ENCODE assay signal across 8 cellular contexts in genomic region chr12:9869307-9870161, GRCh38. TPM values are rescaled to one million over a fixed set of nuclear protein-coding genes. Genes with fewer than 3 reads are reported as not detected.
A peak's percentile ranks its signal among the peaks of the same experiment; 100 is the strongest.
DNase-seq lines count a peak whose midpoint lies in the region; ATAC-seq and TF ChIP-seq lines count a peak whose summit lies in the region.

Gene CLEC2B (minus strand): TSS chr12:9869354.

- H3K27me3 ChIP-seq in layer of hippocampus (ENCODE audit: control insufficient read depth, insufficient read depth, low read length), result no peaks in the 10 kb centered on the region

- no peaks in the 10 kb centered on the region for H3K27me3 Mint-ChIP-seq in brain
- no peaks in the 10 kb centered on the region for H3K27me3 Mint-ChIP-seq in stimulated activated naive CD8-positive, alpha-beta T cell treated with anti-CD3 and anti-CD28 coated beads, Interleukin-15, Interleukin-2, amounts not matched to agents 100 ng/mL and 50 ng/mL, for 24 hours

- peak; percentile 81 for DNase-seq in CD1c-positive myeloid dendritic cell (ENCODE audit: extremely low spot score)
- DNase-seq in NOMO-1 treated with DMSO at 0.1 percent for 48 hours (lab: John Stamatoyannopoulos, UW; ENCODE audit: unreplicated experiment), result peak; percentile 75
- DNase-seq in NCI-H345 treated with DMSO at 0.1 percent for 48 hours (lab: John Stamatoyannopoulos, UW; ENCODE audit: unreplicated experiment), result no peak

- H3K27ac ChIP-seq in layer of hippocampus (ENCODE audit: low read depth, low read length), result peak within 1 kb of the TSS; percentile 59

- H3K4me3 Mint-ChIP-seq in brain, result peak within 1 kb of the TSS; percentile 18 to 84 (median 71)
- H3K4me3 Mint-ChIP-seq in stimulated activated naive CD8-positive, alpha-beta T cell treated with anti-CD3 and anti-CD28 coated beads, Interleukin-15, Interleukin-2, amounts not matched to agents 100 ng/mL and 50 ng/mL, for 24 hours, result peak within 1 kb of the TSS; percentile 89

- H3K9me3 Mint-ChIP-seq in brain, result no peaks in the 10 kb centered on the region
- H3K9me3 Mint-ChIP-seq in stimulated activated naive CD8-positive, alpha-beta T cell treated with anti-CD3 and anti-CD28 coated beads, Interleukin-15, Interleukin-2, amounts not matched to agents 100 ng/mL and 50 ng/mL, for 24 hours, result no peaks in the 10 kb centered on the region

- ATAC-seq in GM21526 (IDR thresholded peaks at IDR 0.05; ENCODE audit: low FRiP score, unreplicated experiment) (peak; percentile 41), GM21723 (IDR thresholded peaks at IDR 0.05; ENCODE audit: unreplicated experiment) (no peak)

- TF ChIP-seq CTCF in brain (conservative IDR thresholded peaks at IDR 0.05), result no peak

- H3K27ac Mint-ChIP-seq in brain, result peak within 1 kb of the TSS in 3 of 5 experiments; percentile 6 to 83 (median 59)
- H3K27ac Mint-ChIP-seq in stimulated activated naive CD8-positive, alpha-beta T cell treated with anti-CD3 and anti-CD28 coated beads, Interleukin-15, Interleukin-2, amounts not matched to agents 100 ng/mL and 50 ng/mL, for 24 hours, result peak within 1 kb of the TSS; percentile 96

- H3K36me3 Mint-ChIP-seq in brain, result no peaks in the 10 kb centered on the region
- H3K36me3 Mint-ChIP-seq in stimulated activated naive CD8-positive, alpha-beta T cell treated with anti-CD3 and anti-CD28 coated beads, Interleukin-15, Interleukin-2, amounts not matched to agents 100 ng/mL and 50 ng/mL, for 24 hours (ENCODE audit: low read depth), result peaks cover under 1% of the 10 kb centered on the region

- peaks cover 12% of the 10 kb centered on the region for H3K4me1 Mint-ChIP-seq in brain
- H3K4me1 Mint-ChIP-seq in stimulated activated naive CD8-positive, alpha-beta T cell treated with anti-CD3 and anti-CD28 coated beads, Interleukin-15, Interleukin-2, amounts not matched to agents 100 ng/mL and 50 ng/mL, for 24 hours (ENCODE audit: low read depth), result peaks cover 33% of the 10 kb centered on the region

RNA-seq across cellular contexts. Expression of gene CLEC2B, which starts in this region (rescaled TPM):
- 0.90 TPM for polyA plus RNA-seq in brain (ENCODE audit: insufficient read depth, low read depth, low replicate concordance)
